ENCODE assay signal across 14 cellular contexts in genomic region chr9:19416143-19416542, GRCh38. TPM values are rescaled to one million over a fixed set of nuclear protein-coding genes. Genes with fewer than 3 reads are reported as not detected.
DNase-seq lines count a peak whose midpoint lies in the region; TF ChIP-seq lines count a peak whose summit lies in the region.
"Had no signal": no experiment of that assay in that cellular context is flagged by ENCODE, and none has a peak within 500 bp of the region (broad histone marks: within the 10 kb centered on the region; RNA-seq: fewer than 3 reads in every experiment).

No MANE protein-coding gene starts in this region.

- no peaks in the 10 kb centered on the region; the same call in 1 of the 2 replicates for H3K27me3 Mint-ChIP-seq in HFFc6 (ENCODE audit: insufficient read depth)
- H3K27me3 Mint-ChIP-seq: CD8-positive, alpha-beta memory T cell had no signal

- DNase-seq in HFFc6 (peak; percentile 46), brain microvascular endothelial cell (peak; percentile 59), mesenchymal stem cell (peak; percentile 48), smooth muscle cell (lab: John Stamatoyannopoulos, UW; ENCODE audit: unreplicated experiment) (no peak), NCI-H345 treated with DMSO at 0.1 percent for 48 hours (lab: John Stamatoyannopoulos, UW; ENCODE audit: unreplicated experiment) (no peak), inferior parietal cortex (ENCODE audit: extremely low spot score) (no peak)
- DNase-seq in stimulated activated naive CD4-positive, alpha-beta T cell treated with Interleukin-2 at 50 U/mL for 16 hours (lab: John Stamatoyannopoulos, UW) = no peak
- DNase-seq: CD8-positive, alpha-beta memory T cell; DND-41; NCI-H187 treated with DMSO at 0.1 percent for 48 hours; NCI-H446 treated with DMSO at 0.1 percent for 48 hours; NK-92 treated with Interleukin-12 subunit alpha and Interleukin-12 subunit beta, amount 100 ng/mL, for 24 hours; SHP77 had no signal

- no peak overlapping the region for H3K14ac ChIP-seq in mesenchymal stem cell (ENCODE audit: low read length in 2 of 2)

- no peak overlapping the region for H3K4me2 ChIP-seq in mesenchymal stem cell (ENCODE audit: low read length, poor library complexity, severe bottlenecking)
- no peak overlapping the region for H3K4me2 ChIP-seq in smooth muscle cell

- H3K4me3 Mint-ChIP-seq in HFFc6 = no peak overlapping the region
- H3K4me3 Mint-ChIP-seq: CD8-positive, alpha-beta memory T cell had no signal

- H3K18ac ChIP-seq in mesenchymal stem cell (ENCODE audit: low read depth in 1 of 2, low read length in 2 of 2) = no peak overlapping the region

- H4K20me1 ChIP-seq in smooth muscle cell (ENCODE audit: low read depth) = no peaks in the 10 kb centered on the region

- H3K4me3 ChIP-seq in brain microvascular endothelial cell (ENCODE audit: low read depth, low read length) = no peak overlapping the region
- no peak overlapping the region for H3K4me3 ChIP-seq in mesenchymal stem cell (ENCODE audit: insufficient read depth in 1 of 2, low read depth in 1 of 2, low read length in 2 of 2)
- no peak overlapping the region for H3K4me3 ChIP-seq in smooth muscle cell
- H3K4me3 ChIP-seq: HAP-1 had no signal

- no peaks in the 10 kb centered on the region for H3F3A ChIP-seq in smooth muscle cell (ENCODE audit: low read depth)

- no peak overlapping the region for H2AFZ ChIP-seq in mesenchymal stem cell (ENCODE audit: low read depth, low read length)
- no peak overlapping the region for H2AFZ ChIP-seq in smooth muscle cell (ENCODE audit: low read depth)

- H3K4me1 Mint-ChIP-seq in HFFc6 (ENCODE audit: low read depth) = peaks cover 15% of the 10 kb centered on the region

- no peak overlapping the region for H2BK12ac ChIP-seq in mesenchymal stem cell (ENCODE audit: low read length in 2 of 2)

- no peak overlapping the region for H3K27ac ChIP-seq in brain microvascular endothelial cell
- H3K27ac ChIP-seq in mesenchymal stem cell (ENCODE audit: low read length, poor library complexity, severe bottlenecking) = no peak overlapping the region
- no peak overlapping the region for H3K27ac ChIP-seq in smooth muscle cell (ENCODE audit: low read depth)

- H3K9ac ChIP-seq in mesenchymal stem cell (ENCODE audit: low read length) (no peak overlapping the region), smooth muscle cell (ENCODE audit: low read depth) (no peak overlapping the region)

- H3K4ac ChIP-seq in mesenchymal stem cell (ENCODE audit: low read depth in 1 of 2, low read length in 2 of 2) = no peak overlapping the region

- H4K91ac ChIP-seq in mesenchymal stem cell (ENCODE audit: low read length) = no peak overlapping the region

- no peak overlapping the region for H2AK5ac ChIP-seq in mesenchymal stem cell (ENCODE audit: low read length, severe bottlenecking)

- 100% methylated on average over 1 of the region's 2 CpGs for WGBS in mesenchymal stem cell
- 64% methylated on average over 2 of the region's 2 CpGs for WGBS in smooth muscle cell (ENCODE audit: low lambda C conversion rate)

- no peaks in the 10 kb centered on the region for H3K9me3 Mint-ChIP-seq in HFFc6
- H3K9me3 Mint-ChIP-seq: CD8-positive, alpha-beta memory T cell had no signal

- H3K9me3 ChIP-seq in mesenchymal stem cell (ENCODE audit: control insufficient read depth, low read length) (no peaks in the 10 kb centered on the region), smooth muscle cell (replicated peaks; ENCODE audit: low read depth) (no peaks in the 10 kb centered on the region)
- H3K9me3 ChIP-seq: HAP-1 had no signal

- H4K8ac ChIP-seq in mesenchymal stem cell (ENCODE audit: low read length) = no peak overlapping the region

- H3K79me2 ChIP-seq in smooth muscle cell (ENCODE audit: low read depth) = no peaks in the 10 kb centered on the region

- peaks cover 12% of the 10 kb centered on the region for H3K79me1 ChIP-seq in mesenchymal stem cell (replicated peaks; ENCODE audit: low read length, poor library complexity, severe bottlenecking)

- no peak overlapping the region for H2BK120ac ChIP-seq in mesenchymal stem cell (ENCODE audit: low read depth, low read length)

- H3K36me3 ChIP-seq in brain microvascular endothelial cell (replicated peaks) (no peaks in the 10 kb centered on the region), mesenchymal stem cell (ENCODE audit: control insufficient read depth in 1 of 2, insufficient read depth in 2 of 2, low read depth in 1 of 2, low read length in 2 of 2) (no peaks in the 10 kb centered on the region), smooth muscle cell (ENCODE audit: low read depth) (no peaks in the 10 kb centered on the region)
- H3K36me3 ChIP-seq: HAP-1 had no signal

- no peaks in the 10 kb centered on the region for H3K27me3 ChIP-seq in brain microvascular endothelial cell (replicated peaks)
- no peaks in the 10 kb centered on the region for H3K27me3 ChIP-seq in mesenchymal stem cell (ENCODE audit: control insufficient read depth in 1 of 2, insufficient read depth in 1 of 2, low read length in 2 of 2)
- no peaks in the 10 kb centered on the region for H3K27me3 ChIP-seq in smooth muscle cell (ENCODE audit: low read depth)

- no peak overlapping the region for H3K23ac ChIP-seq in mesenchymal stem cell (ENCODE audit: low read length in 2 of 2)

- H3K4me1 ChIP-seq in mesenchymal stem cell (ENCODE audit: control insufficient read depth, insufficient read depth, low read depth, low read length) (no peaks in the 10 kb centered on the region), smooth muscle cell (ENCODE audit: low read depth) (no peaks in the 10 kb centered on the region)
- H3K4me1 ChIP-seq: HAP-1 had no signal

- H3K27ac Mint-ChIP-seq in HFFc6 = no peak overlapping the region
- H3K27ac Mint-ChIP-seq: CD8-positive, alpha-beta memory T cell had no signal

- no peak overlapping the region for H2BK5ac ChIP-seq in mesenchymal stem cell (ENCODE audit: low read depth, low read length, poor library complexity, severe bottlenecking)

- no peak for TF ChIP-seq CTCF in HFFc6 (IDR thresholded peaks at IDR 0.05)
- no peak for TF ChIP-seq CTCF in brain microvascular endothelial cell (IDR thresholded peaks at IDR 0.05; ENCODE audit: low read depth, low read length, missing control alignments)
- no peak for TF ChIP-seq CTCF in smooth muscle cell (IDR thresholded peaks at IDR 0.05; ENCODE audit: borderline replicate concordance, insufficient read depth, poor library complexity, severe bottlenecking)

- no peak overlapping the region for H2BK15ac ChIP-seq in mesenchymal stem cell (ENCODE audit: low read depth, poor library complexity, severe bottlenecking)

- in situ Hi-C loops in brain microvascular endothelial cell (cut with HindIII; ENCODE audit: low pct_ligation_motif_present, low sequenced_read_pairs) = no loop called here

- peaks cover 12% of the 10 kb centered on the region; the same call in 1 of the 2 replicates for H3K36me3 Mint-ChIP-seq in HFFc6 (ENCODE audit: low read depth)

RNA-seq across cellular contexts. Expression of gene ACER2, which starts 7.3 kb away (rescaled TPM):
- total RNA-seq in HFFc6 (2021; fragmentation: NEBNext Ultra II Directional; extraction: Animal tissue kit (Norgen Biotek cat#: 25700)) = 1 to 10 TPM; 1.2 to 1.9 (median 1.6) TPM
- 2.0 TPM for polyA plus RNA-seq in mesenchymal stem cell (2013, experiment 1 of 2)
- 2.2 TPM for polyA plus RNA-seq in mesenchymal stem cell (2013, experiment 2 of 2)
- 3.0 and 4.2 TPM in 2 replicates for total RNA-seq in smooth muscle cell
- 0.49 and 1.1 TPM in 2 replicates for polyA plus RNA-seq in smooth muscle cell

RNA-seq across cellular contexts. Expression of gene RPS6, which starts 36.1 kb away (rescaled TPM):
- total RNA-seq in HFFc6 (2021; fragmentation: NEBNext Ultra II Directional; extraction: Animal tissue kit (Norgen Biotek cat#: 25700)) = 1,000 to 10,000 TPM; 1,886 to 2,098 (median 1,953) TPM
- polyA plus RNA-seq in mesenchymal stem cell (2013, experiment 1 of 2) = 2,082 TPM
- polyA plus RNA-seq in mesenchymal stem cell (2013, experiment 2 of 2) = 2,286 TPM
- 1,306 and 1,413 TPM in 2 replicates for total RNA-seq in smooth muscle cell
- 844 and 935 TPM in 2 replicates for polyA plus RNA-seq in smooth muscle cell

Comparison
In these comparisons a context has a peak if more than half of its experiments do, and no peak if none do; other contexts are left out.
1. DNase-seq: peak in HFFc6 (single experiment), brain microvascular endothelial cell (single experiment) and mesenchymal stem cell (single experiment); none in stimulated activated naive CD4-positive, alpha-beta T cell treated with Interleukin-2 at 50 U/mL for 16 hours (single experiment), smooth muscle cell (single experiment), NCI-H345 treated with DMSO at 0.1 percent for 48 hours (single experiment) and inferior parietal cortex (single experiment).